ENCODE assay signal across 8 cellular contexts in the genomic region with DNA sequence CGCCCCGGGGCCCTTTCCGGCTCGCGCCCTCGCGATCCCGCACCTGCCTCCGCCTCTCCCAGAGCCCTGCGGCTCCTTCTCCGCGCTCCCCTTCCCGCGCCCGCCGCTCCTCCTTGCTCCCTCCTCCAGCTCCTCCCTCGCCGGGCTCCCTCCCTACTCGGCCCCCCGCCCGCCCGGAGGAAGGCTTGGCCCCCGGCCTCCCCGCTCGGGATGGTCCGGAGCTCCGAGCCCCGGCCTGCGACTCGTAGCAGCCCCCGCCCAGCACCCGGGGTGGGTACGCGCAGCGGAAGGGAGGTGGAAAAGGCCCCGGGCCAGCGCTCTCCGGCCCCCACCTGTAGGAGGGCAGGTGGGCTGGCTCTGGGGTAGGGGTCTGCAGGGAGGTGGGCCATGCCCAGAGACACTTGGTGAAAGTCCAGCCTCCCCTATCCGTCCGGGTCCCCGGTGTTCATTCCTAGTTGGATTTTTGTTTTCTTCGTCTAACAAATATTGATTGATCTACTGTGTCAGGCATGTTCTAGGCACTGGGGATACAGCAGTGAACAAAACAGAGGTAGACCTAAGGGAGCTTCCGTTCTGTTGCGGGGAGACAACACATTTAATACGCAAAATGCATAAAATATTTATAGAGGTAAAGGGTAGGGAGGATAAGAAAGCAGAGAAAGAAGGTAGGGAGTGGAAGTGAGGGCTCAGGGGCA. TPM values are rescaled to one million over a fixed set of nuclear protein-coding genes. Genes with fewer than 3 reads are reported as not detected.
DNase-seq lines count a peak whose midpoint lies in the region; ATAC-seq and TF ChIP-seq lines count a peak whose summit lies in the region.

HTR1D (minus strand) TSS at position 82 of the 695 bp plus-strand sequence. CDS start 23,283 bp downstream, outside the sequence.

- peaks cover 4% of the 10 kb centered on the region; the same call in 1 of the 2 replicates for H3K9me1 ChIP-seq in IMR-90 (ENCODE audit: insufficient read depth, low read length)

- CTCF ChIA-PET in IMR-90 (lab: Yijun Ruan, JAX): no interaction called here

- ATAC-seq in IMR-90 (ENCODE audit: low read depth) (peak; percentile 62), GM18519 (IDR thresholded peaks at IDR 0.05; ENCODE audit: low FRiP score, unreplicated experiment) (no peak)

- intact Hi-C loops in IMR-90 (cut with micrococcal nuclease): no loop called here

- H3K9me3 Mint-ChIP-seq in chondrocyte (ENCODE audit: low read depth): no peaks in the 10 kb centered on the region

- H3K36me3 Mint-ChIP-seq in chondrocyte (ENCODE audit: low read depth): no peaks in the 10 kb centered on the region

- in situ Hi-C loops in IMR-90 (cut with MboI; ENCODE audit: low sequenced_read_pairs): no loop called here

- peaks cover 23% of the 10 kb centered on the region for H3K4me1 Mint-ChIP-seq in chondrocyte (ENCODE audit: low read depth)

- H3K36me3 ChIP-seq in BLaER1 (no peaks in the 10 kb centered on the region), IMR-90 (ENCODE audit: control insufficient read depth, insufficient read depth, low read length) (no peaks in the 10 kb centered on the region), mucosa of stomach (ENCODE audit: control insufficient read depth, insufficient read depth, low read length) (no peaks in the 10 kb centered on the region)

- H2AFZ ChIP-seq in IMR-90 (replicated peaks; ENCODE audit: low read length, poor library complexity): peak within 1 kb of the TSS; percentile 73

- H4K91ac ChIP-seq in IMR-90 (ENCODE audit: insufficient read depth, low read depth, low read length): no peak within 1 kb of the TSS

- POLR2A ChIA-PET in IMR-90 (lab: Charles Lee; ENCODE audit: unreplicated experiment): no interaction called here

- H4K8ac ChIP-seq in IMR-90 (ENCODE audit: low read depth in 2 of 2, low read length in 2 of 2): no peak within 1 kb of the TSS

- TF ChIP-seq CTCF in IMR-90 (conservative IDR thresholded peaks at IDR 0.05; ENCODE audit: low read depth, low read length) (no peak), chondrocyte (IDR thresholded peaks at IDR 0.05) (no peak)

- DNase-seq in IMR-90 (no peak), chondrocyte (ENCODE audit: low spot score) (no peak), NCI-H1048 (lab: John Stamatoyannopoulos, UW) (no peak), medulla oblongata (ENCODE audit: extremely low spot score) (no peak), NCI-H226 (no peak)

- no peak within 1 kb of the TSS for H2BK5ac ChIP-seq in IMR-90 (ENCODE audit: low read depth, low read length, poor library complexity, severe bottlenecking)

- H3K27ac ChIP-seq in BLaER1 (no peak within 1 kb of the TSS), IMR-90 (ENCODE audit: insufficient read depth, low read length) (no peak within 1 kb of the TSS)

- H3K27ac Mint-ChIP-seq in chondrocyte (ENCODE audit: unreplicated experiment): no peak within 1 kb of the TSS

- no peaks in the 10 kb centered on the region for H3K27me3 Mint-ChIP-seq in chondrocyte (ENCODE audit: low read depth)

- no peak for TF ChIP-seq POLR2A in IMR-90 (IDR thresholded peaks at IDR 0.05; ENCODE audit: low read depth, low read length)

- TF ChIP-seq RAD21 in IMR-90 (IDR thresholded peaks at IDR 0.05; ENCODE audit: low read length): no peak

- H3K56ac ChIP-seq in IMR-90 (ENCODE audit: extremely low read depth, insufficient read depth, low read length): no peak within 1 kb of the TSS

- no peak within 1 kb of the TSS for H2AK9ac ChIP-seq in IMR-90 (replicated peaks; ENCODE audit: low read depth, low read length, poor library complexity)

- dilution Hi-C loops in IMR-90 (cut with HindIII; ENCODE audit: low sequenced_read_pairs, unreplicated experiment): no loop called here

- H4K5ac ChIP-seq in IMR-90 (ENCODE audit: low read depth, low read length): no peak within 1 kb of the TSS

- H2BK20ac ChIP-seq in IMR-90 (ENCODE audit: low read depth, low read length): no peak within 1 kb of the TSS

- H3K4me3 Mint-ChIP-seq in chondrocyte (ENCODE audit: unreplicated experiment): peak within 1 kb of the TSS; percentile 57

- no peak within 1 kb of the TSS for H3K14ac ChIP-seq in IMR-90 (replicated peaks; ENCODE audit: low read depth, low read length)

- H2BK15ac ChIP-seq in IMR-90 (ENCODE audit: low read depth, low read length): no peak within 1 kb of the TSS

- H3K4ac ChIP-seq in IMR-90 (ENCODE audit: low read depth, low read length): no peak within 1 kb of the TSS

- peak within 1 kb of the TSS; percentile 70 for H3K4me3 ChIP-seq in BLaER1
- H3K4me3 ChIP-seq in IMR-90 (ENCODE audit: insufficient read depth, low read depth, low read length): peak within 1 kb of the TSS; percentile 25
- peak within 1 kb of the TSS; percentile 14 for H3K4me3 ChIP-seq in mucosa of stomach (ENCODE audit: low read length)

- H2BK120ac ChIP-seq in IMR-90 (ENCODE audit: low read depth, low read length): no peak within 1 kb of the TSS

- H3K9me3 ChIP-seq in BLaER1 (no peaks in the 10 kb centered on the region), IMR-90 (ENCODE audit: control insufficient read depth, insufficient read depth, low read length) (no peaks in the 10 kb centered on the region), mucosa of stomach (ENCODE audit: control insufficient read depth, low read length) (no peaks in the 10 kb centered on the region)

- no peak within 1 kb of the TSS for H2AK5ac ChIP-seq in IMR-90 (ENCODE audit: low read depth, low read length)

- H3K9ac ChIP-seq in BLaER1 (no peak within 1 kb of the TSS), IMR-90 (ENCODE audit: low read depth, low read length) (no peak within 1 kb of the TSS), mucosa of stomach (ENCODE audit: low read length) (no peak within 1 kb of the TSS)

- H3K27me3 ChIP-seq in BLaER1: peaks cover 59% of the 10 kb centered on the region
- H3K27me3 ChIP-seq in IMR-90 (ENCODE audit: control insufficient read depth, insufficient read depth, low read length): peaks cover 65% of the 10 kb centered on the region
- peaks cover 42% of the 10 kb centered on the region for H3K27me3 ChIP-seq in mucosa of stomach (ENCODE audit: control insufficient read depth, insufficient read depth, low read length)

- H3K4me1 ChIP-seq in BLaER1: peaks cover 7% of the 10 kb centered on the region
- H3K4me1 ChIP-seq in IMR-90 (ENCODE audit: control insufficient read depth, insufficient read depth, low read length): no peaks in the 10 kb centered on the region; the same call in 1 of the 2 replicates
- H3K4me1 ChIP-seq in mucosa of stomach (ENCODE audit: control insufficient read depth, insufficient read depth, low read length): peaks cover 5% of the 10 kb centered on the region

- no peak within 1 kb of the TSS for H3K18ac ChIP-seq in IMR-90 (ENCODE audit: low read depth, low read length)

- no TSS peak for BruUV-seq in IMR-90 (replicated peaks; lab: Mats Ljungman, UMichigan)

- no CpG with 5 or more reads among the region's 45 CpGs for WGBS in IMR-90 (ENCODE audit: extremely low coverage in 2 of 2, insufficient read length in 1 of 2), 2 experiments

- no peaks in the 10 kb centered on the region for H3K79me1 ChIP-seq in IMR-90 (ENCODE audit: low read depth in 1 of 2, low read length in 2 of 2)

- peak within 1 kb of the TSS; percentile 6; the same call in 1 of the 2 replicates for H3K23ac ChIP-seq in IMR-90 (ENCODE audit: low read depth, low read length)

- peak within 1 kb of the TSS; percentile 98 for H3K4me2 ChIP-seq in BLaER1
- H3K4me2 ChIP-seq in IMR-90 (ENCODE audit: low read depth, low read length): peak within 1 kb of the TSS; percentile 46; the same call in 1 of the 2 replicates

- peaks cover 24% of the 10 kb centered on the region for H4K20me1 ChIP-seq in BLaER1
- H4K20me1 ChIP-seq in IMR-90 (ENCODE audit: insufficient read depth, low read length): no peaks in the 10 kb centered on the region

TF ChIP-seq in IMR-90, 13 proteins besides CTCF, POLR2A, EP300 and RAD21:
- TF ChIP-seq FOS (IDR thresholded peaks at IDR 0.05; ENCODE audit: low read depth, low read length): no peak
- TF ChIP-seq, protein P1, sequence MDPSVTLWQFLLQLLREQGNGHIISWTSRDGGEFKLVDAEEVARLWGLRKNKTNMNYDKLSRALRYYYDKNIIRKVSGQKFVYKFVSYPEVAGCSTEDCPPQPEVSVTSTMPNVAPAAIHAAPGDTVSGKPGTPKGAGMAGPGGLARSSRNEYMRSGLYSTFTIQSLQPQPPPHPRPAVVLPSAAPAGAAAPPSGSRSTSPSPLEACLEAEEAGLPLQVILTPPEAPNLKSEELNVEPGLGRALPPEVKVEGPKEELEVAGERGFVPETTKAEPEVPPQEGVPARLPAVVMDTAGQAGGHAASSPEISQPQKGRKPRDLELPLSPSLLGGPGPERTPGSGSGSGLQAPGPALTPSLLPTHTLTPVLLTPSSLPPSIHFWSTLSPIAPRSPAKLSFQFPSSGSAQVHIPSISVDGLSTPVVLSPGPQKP (IDR thresholded peaks at IDR 0.05; ENCODE audit: borderline replicate concordance, low read depth, low read length): no peak
- no peak for TF ChIP-seq RFX5 (IDR thresholded peaks at IDR 0.05; ENCODE audit: low read depth, low read length)
- no peak for TF ChIP-seq MAZ (IDR thresholded peaks at IDR 0.05; ENCODE audit: borderline replicate concordance, low read depth, low read length)
- TF ChIP-seq, protein P2, sequence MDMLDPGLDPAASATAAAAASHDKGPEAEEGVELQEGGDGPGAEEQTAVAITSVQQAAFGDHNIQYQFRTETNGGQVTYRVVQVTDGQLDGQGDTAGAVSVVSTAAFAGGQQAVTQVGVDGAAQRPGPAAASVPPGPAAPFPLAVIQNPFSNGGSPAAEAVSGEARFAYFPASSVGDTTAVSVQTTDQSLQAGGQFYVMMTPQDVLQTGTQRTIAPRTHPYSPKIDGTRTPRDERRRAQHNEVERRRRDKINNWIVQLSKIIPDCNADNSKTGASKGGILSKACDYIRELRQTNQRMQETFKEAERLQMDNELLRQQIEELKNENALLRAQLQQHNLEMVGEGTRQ (IDR thresholded peaks at IDR 0.05; ENCODE audit: low read depth, low read length): no peak
- no peak for TF ChIP-seq BHLHE40 (IDR thresholded peaks at IDR 0.05; ENCODE audit: low read depth, low read length)
- TF ChIP-seq CEBPB (IDR thresholded peaks at IDR 0.05; ENCODE audit: low read depth, low read length): no peak
- TF ChIP-seq NFE2L2 (IDR thresholded peaks at IDR 0.05; ENCODE audit: low read depth, low read length): no peak
- TF ChIP-seq MXI1 (IDR thresholded peaks at IDR 0.05; ENCODE audit: borderline replicate concordance, low read depth, low read length): no peak

RNA-seq across cellular contexts. Expression of gene HTR1D, which starts in this region (rescaled TPM):
- under 0.01 and 0.18 TPM in 2 replicates for total RNA-seq in IMR-90 (2012; rRNA removed)
- polyA plus RNA-seq in IMR-90 (2012; rRNA removed): 0.03 and 0.06 TPM in 2 replicates
- polyA plus RNA-seq in IMR-90 (2012; cell fraction: cytosol; rRNA removed): 0.04 TPM in 1 of 2 replicates, not detected in the other
- polyA plus RNA-seq in IMR-90 (2012; cell fraction: nucleus; rRNA removed; ENCODE audit: low replicate concordance): 0.10 and 0.13 TPM in 2 replicates
- total RNA-seq in chondrocyte: 2.1 to 3.7 TPM (median 2.3 TPM) in 3 replicates

Comparison
In these comparisons a context has a peak if more than half of its experiments do, and no peak if none do; other contexts are left out.
1. Peak in ATAC-seq, H3K4me3 ChIP-seq and H3K4me2 ChIP-seq in IMR-90; RNA of the gene not detected or under 1 TPM.
2. H3K4me3 ChIP-seq: peak in every context shown above with its lines; median percentile 70 in BLaER1; 25 in IMR-90; 14 in mucosa of stomach.